Comparison of ENCODE assay signal across 22 cellular contexts in genomic region chr6:42068173-42068572, GRCh38. TPM values are rescaled to one million over a fixed set of nuclear protein-coding genes. Genes with fewer than 3 reads are reported as not detected.
DNase-seq lines count a peak whose midpoint lies in the region; ATAC-seq and TF ChIP-seq lines count a peak whose summit lies in the region.
"Had no signal": no experiment of that assay in that cellular context is flagged by ENCODE, and none has a peak within 500 bp of the region (broad histone marks: within the 10 kb centered on the region; RNA-seq: fewer than 3 reads in every experiment).

No MANE protein-coding gene starts in this region.

- H3K9me3 ChIP-seq in right cardiac atrium (ENCODE audit: control insufficient read depth, low read length), result no peaks in the 10 kb centered on the region
- no peaks in the 10 kb centered on the region for H3K9me3 ChIP-seq in breast epithelium
- H3K9me3 ChIP-seq: BE2C had no signal

- TF ChIP-seq POLR2A in breast epithelium (IDR thresholded peaks at IDR 0.05), result no peak

- TF ChIP-seq CTCF in breast epithelium (IDR thresholded peaks at IDR 0.05), result no peak

- ATAC-seq in Right ventricle myocardium superior (ENCODE audit: poor library complexity) (peak; percentile 90), left cardiac atrium (peak; percentile 92 to 95), right cardiac atrium (peak; percentile 86 to 92), HG02870 (IDR thresholded peaks at IDR 0.05; ENCODE audit: unreplicated experiment) (no peak)
- ATAC-seq: GM12878, HCT116 had no signal

- intact Hi-C loops in Right ventricle myocardium superior (cut with DNase I), result no loop called here
- intact Hi-C loops in left cardiac atrium (cut with DNase I), result no loop called here
- intact Hi-C loops in right cardiac atrium (cut with DNase I), result no loop called here
- intact Hi-C loops in breast epithelium (cut with DNase I; ENCODE audit: low total_unique reads), result no loop called here

- H3K4me1 ChIP-seq in right cardiac atrium (ENCODE audit: control insufficient read depth, insufficient read depth, low read length) (peaks cover 2% of the 10 kb centered on the region), breast epithelium (no peaks in the 10 kb centered on the region)
- H3K4me1 ChIP-seq: BE2C had no signal

- WGBS in right cardiac atrium, result 57% methylated on average over 7 of the region's 7 CpGs

- no peak for DNase-seq in Right ventricle myocardium superior
- no peak for DNase-seq in left cardiac atrium
- no peak for DNase-seq in right cardiac atrium
- no peak for DNase-seq in breast epithelium (ENCODE audit: low spot score in 2 of 2)
- DNase-seq in NCI-H446 (lab: John Stamatoyannopoulos, UW), result no peak
- DNase-seq in RPMI8226, result no peak
- DNase-seq: ACHN; BE2C; C1 segment of cervical spinal cord; CD4-positive, CD25-positive, alpha-beta regulatory T cell; CD8-positive, alpha-beta memory T cell; COR-L47; DMS 273 treated with DMSO at 0.1 percent for 48 hours; DMS53; DND-41; EL; GOT3; H7; HFFc6 had no signal

- H3K27me3 ChIP-seq in right cardiac atrium (ENCODE audit: control insufficient read depth, insufficient read depth) (no peaks in the 10 kb centered on the region), breast epithelium (no peaks in the 10 kb centered on the region)
- H3K27me3 ChIP-seq: BE2C had no signal

- H3K4me3 ChIP-seq in right cardiac atrium (ENCODE audit: low read length) (no peak overlapping the region), breast epithelium (no peak overlapping the region)
- H3K4me3 ChIP-seq: GM12878 had no signal

- peaks cover 19% of the 10 kb centered on the region for H3K36me3 ChIP-seq in breast epithelium

- H3K27ac ChIP-seq in right cardiac atrium (ENCODE audit: low read length) (peak overlapping the region; percentile 71), breast epithelium (no peak overlapping the region)

RNA-seq across cellular contexts. Expression of gene TAF8, which starts 17.8 kb away (rescaled TPM):
- total RNA-seq in Right ventricle myocardium superior (28.7 TPM), left cardiac atrium (10 to 100 TPM; 20.5 to 25.3 TPM), right cardiac atrium (10 to 100 TPM; 21.6 to 29.6 (median 26.9) TPM), breast epithelium (10 to 100 TPM; 15.7 to 25.4 (median 21.1) TPM)
- polyA plus RNA-seq in right cardiac atrium, result 21.8 TPM
